14 cellular contexts compared by ENCODE assay signal in the genomic region with DNA sequence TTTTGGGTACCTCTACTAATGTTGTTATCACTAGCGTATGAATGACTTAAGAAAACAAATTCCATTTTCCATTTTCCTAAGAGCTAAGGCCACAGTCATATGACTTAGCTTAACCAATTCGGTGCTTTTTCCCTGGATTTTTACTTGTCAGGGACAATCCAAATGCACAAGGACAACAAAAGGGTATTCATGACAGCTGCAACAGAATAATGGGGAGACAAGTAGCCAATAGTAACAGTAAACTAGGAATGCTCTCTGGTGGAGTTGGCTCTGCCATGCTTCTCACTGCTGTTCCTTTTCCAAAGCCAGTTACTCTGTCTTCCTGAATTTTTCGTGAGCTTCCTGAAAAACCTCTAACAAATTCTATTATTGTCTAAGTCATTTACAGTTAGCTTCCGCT. TPM values are rescaled to one million over a fixed set of nuclear protein-coding genes. Genes with fewer than 3 reads are reported as not detected.
DNase-seq lines count a peak whose midpoint lies in the region; ATAC-seq and TF ChIP-seq lines count a peak whose summit lies in the region.
"Had no signal": no experiment of that assay in that cellular context is flagged by ENCODE, and none has a peak within 500 bp of the region (broad histone marks: within the 10 kb centered on the region; RNA-seq: fewer than 3 reads in every experiment).

No MANE protein-coding gene starts in this region.

- no peak overlapping the region for H4K8ac ChIP-seq in IMR-90 (ENCODE audit: low read depth in 2 of 2, low read length in 2 of 2)

- H2BK120ac ChIP-seq in IMR-90 (ENCODE audit: low read depth, low read length) = no peak overlapping the region

- no peaks in the 10 kb centered on the region for H4K20me1 ChIP-seq in IMR-90 (ENCODE audit: insufficient read depth, low read length)

- no peak overlapping the region for H3K9ac ChIP-seq in IMR-90 (ENCODE audit: low read depth, low read length)

- TF ChIP-seq CTCF in IMR-90 (conservative IDR thresholded peaks at IDR 0.05; ENCODE audit: low read depth, low read length) = no peak

- H3K14ac ChIP-seq in IMR-90 (replicated peaks; ENCODE audit: low read depth, low read length) = no peak overlapping the region

- no peak overlapping the region for H2AK5ac ChIP-seq in IMR-90 (ENCODE audit: low read depth, low read length)

- H4K91ac ChIP-seq in IMR-90 (ENCODE audit: insufficient read depth, low read depth, low read length) = no peak overlapping the region

- no peak overlapping the region for H3K4me3 ChIP-seq in IMR-90 (ENCODE audit: insufficient read depth, low read depth, low read length)
- H3K4me3 ChIP-seq: HAP-1, K562 had no signal

- no peaks in the 10 kb centered on the region for H3K4me1 ChIP-seq in IMR-90 (ENCODE audit: control insufficient read depth, insufficient read depth, low read length)
- H3K4me1 ChIP-seq: Caco-2, HAP-1 had no signal

- intact Hi-C loops in IMR-90 (cut with micrococcal nuclease) = no loop called here

- H3K23ac ChIP-seq in IMR-90 (ENCODE audit: low read depth, low read length) = no peak overlapping the region

- H2BK5ac ChIP-seq in IMR-90 (ENCODE audit: low read depth, low read length, poor library complexity, severe bottlenecking) = no peak overlapping the region

- ATAC-seq in IMR-90 (ENCODE audit: low read depth) (no peak), GM21737 (IDR thresholded peaks at IDR 0.05; ENCODE audit: unreplicated experiment) (no peak), HG03521 (IDR thresholded peaks at IDR 0.05; ENCODE audit: unreplicated experiment) (no peak), HG03432 (IDR thresholded peaks at IDR 0.05; ENCODE audit: unreplicated experiment) (no peak)
- ATAC-seq: K562 had no signal

- no peak overlapping the region for H3K27ac ChIP-seq in IMR-90 (ENCODE audit: insufficient read depth, low read length)
- H3K27ac ChIP-seq: C4-2B, HL-60 had no signal

- DNase-seq in IMR-90 = no peak
- DNase-seq in foreskin melanocyte = peak; percentile 1
- DNase-seq in medulla oblongata (ENCODE audit: extremely low spot score) = peak; percentile 10
- DNase-seq in stimulated activated CD4-positive, alpha-beta T cell treated with anti-CD3 and anti-CD28 coated beads, Interleukin-4, amount 100 ng/mL, for 4 hours = no peak
- DNase-seq: ACHN; Caco-2; CD4-positive, alpha-beta T cell had no signal

- TF ChIP-seq POLR2A in IMR-90 (IDR thresholded peaks at IDR 0.05; ENCODE audit: low read depth, low read length) = no peak

- POLR2A ChIA-PET in IMR-90 (lab: Charles Lee; ENCODE audit: unreplicated experiment) = no interaction called here

- H2AFZ ChIP-seq in IMR-90 (replicated peaks; ENCODE audit: low read length, poor library complexity) = peak overlapping the region; percentile 60

- CTCF ChIA-PET in IMR-90 (lab: Yijun Ruan, JAX) = no interaction called here

- H3K4me2 ChIP-seq in IMR-90 (ENCODE audit: low read depth, low read length) = no peak overlapping the region

- H2BK15ac ChIP-seq in IMR-90 (ENCODE audit: low read depth, low read length) = no peak overlapping the region

- H3K79me1 ChIP-seq in IMR-90 (ENCODE audit: low read depth in 1 of 2, low read length in 2 of 2) = no peaks in the 10 kb centered on the region

- H3K36me3 ChIP-seq in IMR-90 (ENCODE audit: control insufficient read depth, insufficient read depth, low read length) = no peaks in the 10 kb centered on the region
- H3K36me3 ChIP-seq: HAP-1 had no signal

- no peak overlapping the region for H3K56ac ChIP-seq in IMR-90 (ENCODE audit: extremely low read depth, insufficient read depth, low read length)

- no peak overlapping the region for H4K5ac ChIP-seq in IMR-90 (ENCODE audit: low read depth, low read length)

- WGBS in IMR-90 (ENCODE audit: extremely low coverage in 2 of 2, insufficient read length in 1 of 2), 2 experiments = no CpG with 5 or more reads among the region's 4 CpGs

- no peak overlapping the region for H2BK20ac ChIP-seq in IMR-90 (ENCODE audit: low read depth, low read length)

- TF ChIP-seq RAD21 in IMR-90 (IDR thresholded peaks at IDR 0.05; ENCODE audit: low read length) = no peak

- no peaks in the 10 kb centered on the region for H3K9me1 ChIP-seq in IMR-90 (ENCODE audit: insufficient read depth, low read length)

- H3K9me3 ChIP-seq in IMR-90 (ENCODE audit: control insufficient read depth, insufficient read depth, low read length) = peaks cover 2% of the 10 kb centered on the region; the same call in 1 of the 2 replicates
- H3K9me3 ChIP-seq: Caco-2, HAP-1 had no signal

- no peaks in the 10 kb centered on the region for H3K27me3 ChIP-seq in IMR-90 (ENCODE audit: control insufficient read depth, insufficient read depth, low read length)

- no TSS peak for BruUV-seq in IMR-90 (replicated peaks; lab: Mats Ljungman, UMichigan)

- H3K4ac ChIP-seq in IMR-90 (ENCODE audit: low read depth, low read length) = no peak overlapping the region

- in situ Hi-C loops in IMR-90 (cut with MboI; ENCODE audit: low sequenced_read_pairs) = no loop called here

- dilution Hi-C loops in IMR-90 (cut with HindIII; ENCODE audit: low sequenced_read_pairs, unreplicated experiment) = no loop called here

- no peak overlapping the region for H3K18ac ChIP-seq in IMR-90 (ENCODE audit: low read depth, low read length)

- no peak overlapping the region for H2AK9ac ChIP-seq in IMR-90 (replicated peaks; ENCODE audit: low read depth, low read length, poor library complexity)

TF ChIP-seq in IMR-90, 13 proteins besides CTCF, POLR2A, EP300 and RAD21:
- no peak for TF ChIP-seq CEBPB (IDR thresholded peaks at IDR 0.05; ENCODE audit: low read depth, low read length)
- no peak for TF ChIP-seq MXI1 (IDR thresholded peaks at IDR 0.05; ENCODE audit: borderline replicate concordance, low read depth, low read length)
- no peak for TF ChIP-seq USF2 (IDR thresholded peaks at IDR 0.05; ENCODE audit: low read depth, low read length)
- TF ChIP-seq, protein P1, sequence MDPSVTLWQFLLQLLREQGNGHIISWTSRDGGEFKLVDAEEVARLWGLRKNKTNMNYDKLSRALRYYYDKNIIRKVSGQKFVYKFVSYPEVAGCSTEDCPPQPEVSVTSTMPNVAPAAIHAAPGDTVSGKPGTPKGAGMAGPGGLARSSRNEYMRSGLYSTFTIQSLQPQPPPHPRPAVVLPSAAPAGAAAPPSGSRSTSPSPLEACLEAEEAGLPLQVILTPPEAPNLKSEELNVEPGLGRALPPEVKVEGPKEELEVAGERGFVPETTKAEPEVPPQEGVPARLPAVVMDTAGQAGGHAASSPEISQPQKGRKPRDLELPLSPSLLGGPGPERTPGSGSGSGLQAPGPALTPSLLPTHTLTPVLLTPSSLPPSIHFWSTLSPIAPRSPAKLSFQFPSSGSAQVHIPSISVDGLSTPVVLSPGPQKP (IDR thresholded peaks at IDR 0.05; ENCODE audit: borderline replicate concordance, low read depth, low read length) = no peak
- TF ChIP-seq MAZ (IDR thresholded peaks at IDR 0.05; ENCODE audit: borderline replicate concordance, low read depth, low read length) = no peak
- TF ChIP-seq BHLHE40 (IDR thresholded peaks at IDR 0.05; ENCODE audit: low read depth, low read length) = no peak
- no peak for TF ChIP-seq RCOR1 (IDR thresholded peaks at IDR 0.05; ENCODE audit: insufficient replicate concordance, low read length)
- TF ChIP-seq CHD1 (IDR thresholded peaks at IDR 0.05; ENCODE audit: low read depth, low read length) = no peak
- no peak for TF ChIP-seq NFE2L2 (IDR thresholded peaks at IDR 0.05; ENCODE audit: low read depth, low read length)
- no peak for TF ChIP-seq SMC3 (IDR thresholded peaks at IDR 0.05; ENCODE audit: low read depth, low read length)
- TF ChIP-seq MAFK (IDR thresholded peaks at IDR 0.05; ENCODE audit: low read depth, low read length) = no peak
- TF ChIP-seq RFX5 (IDR thresholded peaks at IDR 0.05; ENCODE audit: low read depth, low read length) = no peak
- TF ChIP-seq FOS (IDR thresholded peaks at IDR 0.05; ENCODE audit: low read depth, low read length) = no peak

RNA-seq across cellular contexts. Expression of gene LRRIQ3, which starts 52.9 kb away (rescaled TPM):
- total RNA-seq in IMR-90 (2012; rRNA removed) = 1.8 and 3.1 TPM in 2 replicates
- 0.67 and 1.2 TPM in 2 replicates for polyA plus RNA-seq in IMR-90 (2012; rRNA removed)
- 0.05 and 0.27 TPM in 2 replicates for polyA plus RNA-seq in IMR-90 (2012; cell fraction: cytosol; rRNA removed)
- 0.08 and 0.46 TPM in 2 replicates for polyA plus RNA-seq in IMR-90 (2012; cell fraction: nucleus; rRNA removed; ENCODE audit: low replicate concordance)

RNA-seq across cellular contexts. Expression of gene FPGT, which starts 53.0 kb away (rescaled TPM):
- total RNA-seq in IMR-90 (2012; rRNA removed) = 13.3 and 23.6 TPM in 2 replicates
- polyA plus RNA-seq in IMR-90 (2012; rRNA removed) = 5.5 and 9.4 TPM in 2 replicates
- 0.71 and 1.0 TPM in 2 replicates for polyA plus RNA-seq in IMR-90 (2012; cell fraction: cytosol; rRNA removed)
- 1.1 and 9.5 TPM in 2 replicates for polyA plus RNA-seq in IMR-90 (2012; cell fraction: nucleus; rRNA removed; ENCODE audit: low replicate concordance)

Comparison
In these comparisons a context has a peak if more than half of its experiments do, and no peak if none do; other contexts are left out.
1. DNase-seq: peak in foreskin melanocyte (single experiment) and medulla oblongata (single experiment); none in IMR-90 (single experiment) and stimulated activated CD4-positive, alpha-beta T cell treated with anti-CD3 and anti-CD28 coated beads, Interleukin-4, amount 100 ng/mL, for 4 hours (0 of 2).